ENCODE assay signal across 1 cellular context in genomic region chr7:151310578-151310977, GRCh38.
A peak's percentile ranks its signal among the peaks of the same experiment; 100 is the strongest.
TF ChIP-seq lines count a peak whose summit lies in the region.

No MANE protein-coding gene starts in this region.

TF ChIP-seq in K562, 482 proteins besides CTCF, POLR2A, EP300 and RAD21 (continued from another document):
- TF ChIP-seq BCOR (IDR thresholded peaks at IDR 0.05) = peak; percentile 40; the same call in 1 of the 2 replicates
- peak; percentile 69 for TF ChIP-seq TBP (optimal IDR thresholded peaks at IDR 0.05; ENCODE audit: low read depth, low read length)
- peak in 1 of 2 experiments; percentile 46; a peak in 1 of 4 replicates for TF ChIP-seq KDM1A (IDR thresholded peaks at IDR 0.05)
- TF ChIP-seq ADNP (tag; IDR thresholded peaks at IDR 0.05) = peak; percentile 81
- no peak for TF ChIP-seq USF1 (CRISPR knock-in tag; IDR thresholded peaks at IDR 0.05)
- peak; percentile 52 for TF ChIP-seq TCF3 (CRISPR knock-in tag; IDR thresholded peaks at IDR 0.05)
- peak; percentile 58 for TF ChIP-seq CBFA2T3 (IDR thresholded peaks at IDR 0.05)
